ENCODE assay signal across 8 cellular contexts in genomic region chr19:40280608-40281221, GRCh38. TPM values are rescaled to one million over a fixed set of nuclear protein-coding genes. Genes with fewer than 3 reads are reported as not detected.
DNase-seq lines count a peak whose midpoint lies in the region; ATAC-seq and TF ChIP-seq lines count a peak whose summit lies in the region.

No MANE protein-coding gene starts in this region.

- no peaks in the 10 kb centered on the region for H3K9me3 ChIP-seq in GM23248 (ENCODE audit: low read depth)
- no peaks in the 10 kb centered on the region for H3K9me3 ChIP-seq in right cardiac atrium (ENCODE audit: control insufficient read depth, low read length)

- TF ChIP-seq CTCF in GM13977 (IDR thresholded peaks at IDR 0.05; ENCODE audit: extremely low read depth, insufficient read depth, missing control alignments) = no peak

- 0 out of 2 replicates have a peak overlapping the region, but pooled peaks have one; percentile 33 for H3K9ac ChIP-seq in GM23248
- H3K9ac ChIP-seq in rectal smooth muscle tissue (ENCODE audit: low read length) = peak overlapping the region; percentile 3

- no peaks in the 10 kb centered on the region for H3K27me3 Mint-ChIP-seq in activated CD4-positive, alpha-beta memory T cell treated with anti-CD3 and anti-CD28 coated beads, Interleukin-2, amount 10 ng/mL, durations not matched to agents 7 days and 5 days

- H3K4me3 Mint-ChIP-seq in activated CD4-positive, alpha-beta memory T cell treated with anti-CD3 and anti-CD28 coated beads, Interleukin-2, amount 10 ng/mL, durations not matched to agents 7 days and 5 days = no peak overlapping the region

- CTCF ChIA-PET in activated CD4-positive, alpha-beta memory T cell treated with anti-CD3 and anti-CD28 coated beads, Interleukin-2, amount 10 ng/mL, durations not matched to agents 7 days and 5 days (lab: Charles Lee) = interaction anchor here (3.2 kb wide), 1 partner anchor 24 kb away, joined by 16 read pairs; no protein-coding TSS in a partner anchor

- no peak overlapping the region; the same call in 1 of the 2 replicates for H3K27ac ChIP-seq in GM23248
- peak overlapping the region; percentile 56 for H3K27ac ChIP-seq in right cardiac atrium (ENCODE audit: low read length)
- no peak overlapping the region for H3K27ac ChIP-seq in rectal smooth muscle tissue (ENCODE audit: low read depth, low read length)

- peaks cover 53% of the 10 kb centered on the region for H3K4me1 ChIP-seq in GM23248 (ENCODE audit: insufficient read depth)
- peaks cover 24% of the 10 kb centered on the region for H3K4me1 ChIP-seq in right cardiac atrium (ENCODE audit: control insufficient read depth, insufficient read depth, low read length)
- peaks cover 37% of the 10 kb centered on the region for H3K4me1 ChIP-seq in rectal smooth muscle tissue (ENCODE audit: control insufficient read depth, insufficient read depth, low read length)

- H3K9me2 ChIP-seq in GM23248 (ENCODE audit: insufficient read depth) = no peaks in the 10 kb centered on the region

- ATAC-seq in right cardiac atrium = no peak
- no peak for ATAC-seq in GM19324 (IDR thresholded peaks at IDR 0.05; ENCODE audit: low FRiP score, unreplicated experiment)
- ATAC-seq in GM21390 (IDR thresholded peaks at IDR 0.05; ENCODE audit: unreplicated experiment) = no peak

- no peaks in the 10 kb centered on the region for H4K20me1 ChIP-seq in GM23248 (ENCODE audit: insufficient read depth)

- H3K4me3 ChIP-seq in GM23248 = no peak overlapping the region
- H3K4me3 ChIP-seq in right cardiac atrium (ENCODE audit: low read length) = no peak overlapping the region
- peak overlapping the region; percentile 50 for H3K4me3 ChIP-seq in rectal smooth muscle tissue (ENCODE audit: low read length)

- peaks cover 57% of the 10 kb centered on the region for H3K4me1 Mint-ChIP-seq in activated CD4-positive, alpha-beta memory T cell treated with anti-CD3 and anti-CD28 coated beads, Interleukin-2, amount 10 ng/mL, durations not matched to agents 7 days and 5 days

- H3K9me3 Mint-ChIP-seq in activated CD4-positive, alpha-beta memory T cell treated with anti-CD3 and anti-CD28 coated beads, Interleukin-2, amount 10 ng/mL, durations not matched to agents 7 days and 5 days = no peaks in the 10 kb centered on the region

- peaks cover 1% of the 10 kb centered on the region; the same call in 1 of the 2 replicates for H3F3A ChIP-seq in GM23248 (ENCODE audit: insufficient read depth)

- no peaks in the 10 kb centered on the region for H3K36me3 ChIP-seq in GM23248 (ENCODE audit: low read depth)
- no peaks in the 10 kb centered on the region for H3K36me3 ChIP-seq in rectal smooth muscle tissue (ENCODE audit: control insufficient read depth, insufficient read depth, low read length)

- no peak overlapping the region for H2AFZ ChIP-seq in GM23248

- 57 to 58% methylated on average over 10 of the region's 10 CpGs for WGBS in GM23248 (ENCODE audit: low coverage in 1 of 2, low lambda C conversion rate in 2 of 2, missing lambda C conversion rate in 2 of 2), 2 experiments
- WGBS in right cardiac atrium = 54% methylated on average over 10 of the region's 10 CpGs

- peaks cover 93% of the 10 kb centered on the region for H3K79me2 ChIP-seq in GM23248 (ENCODE audit: insufficient read depth)

- intact Hi-C loops in right cardiac atrium (cut with DNase I) = no loop called here

- peak overlapping the region; percentile 60 for H3K4me2 ChIP-seq in GM23248 (ENCODE audit: unreplicated experiment)

- POLR2A ChIA-PET in activated CD4-positive, alpha-beta memory T cell treated with anti-CD3 and anti-CD28 coated beads, Interleukin-2, amount 10 ng/mL, durations not matched to agents 7 days and 5 days (lab: Charles Lee) = no interaction called here

- in situ Hi-C loops in GM23248 (cut with MboI) = no loop called here
- in situ Hi-C loops in GM13977 (cut with MboI; ENCODE audit: low pct_unique_long_range_greater_than_20kb, low sequenced_read_pairs, unreplicated experiment) = no loop called here

- peak overlapping the region; percentile 31 for H3K27ac Mint-ChIP-seq in activated CD4-positive, alpha-beta memory T cell treated with anti-CD3 and anti-CD28 coated beads, Interleukin-2, amount 10 ng/mL, durations not matched to agents 7 days and 5 days

- H3K27me3 ChIP-seq in GM23248 (replicated peaks; ENCODE audit: insufficient read depth) (no peaks in the 10 kb centered on the region), right cardiac atrium (ENCODE audit: control insufficient read depth, insufficient read depth) (no peaks in the 10 kb centered on the region), rectal smooth muscle tissue (ENCODE audit: control insufficient read depth, insufficient read depth, low read length) (no peaks in the 10 kb centered on the region)

- DNase-seq in GM23248 (no peak), right cardiac atrium (peak in 1 of 3 donors; percentile 49), GF-D8 (lab: John Stamatoyannopoulos, UW) (no peak), GM13977 (ENCODE audit: low spot score) (no peak)
- DNase-seq in activated CD4-positive, alpha-beta memory T cell treated with anti-CD3 and anti-CD28 coated beads, Interleukin-2, amount 10 ng/mL, durations not matched to agents 7 days and 5 days = no peak

- peaks cover 7% of the 10 kb centered on the region for H3K36me3 Mint-ChIP-seq in activated CD4-positive, alpha-beta memory T cell treated with anti-CD3 and anti-CD28 coated beads, Interleukin-2, amount 10 ng/mL, durations not matched to agents 7 days and 5 days (ENCODE audit: low read depth)

RNA-seq across cellular contexts. Expression of gene AKT2, which starts 4.4 kb away (rescaled TPM):
- total RNA-seq in GM23248 (2014; rRNA removed; shearing (Covaris generic)) = 123 and 145 TPM in 2 replicates
- 41.5 and 42.5 TPM in 2 replicates for polyA plus RNA-seq in GM23248 (2016; fragmentation: Nextera tagmentation; extraction: Ambion mirVana)
- total RNA-seq in activated CD4-positive, alpha-beta memory T cell treated with anti-CD3 and anti-CD28 coated beads, Interleukin-2, amount 10 ng/mL, durations not matched to agents 7 days and 5 days = 100 to 1,000 TPM; 142 to 150 TPM
- 100 to 1,000 TPM; 119 to 131 (median 125) TPM for total RNA-seq in right cardiac atrium
- polyA plus RNA-seq in right cardiac atrium = 94.9 TPM

RNA-seq across cellular contexts. Expression of gene CCNP, which starts 54.2 kb away (rescaled TPM):
- not detected in 2 replicates for total RNA-seq in GM23248 (2014; rRNA removed; shearing (Covaris generic))
- polyA plus RNA-seq in GM23248 (2016; fragmentation: Nextera tagmentation; extraction: Ambion mirVana) (0.19 and 0.23 TPM in 2 replicates), right cardiac atrium (0.25 TPM)
- total RNA-seq in activated CD4-positive, alpha-beta memory T cell treated with anti-CD3 and anti-CD28 coated beads, Interleukin-2, amount 10 ng/mL, durations not matched to agents 7 days and 5 days = not detected
- total RNA-seq in right cardiac atrium = under 1 TPM; 0.23 to 0.41 (median 0.30) TPM
